ENCODE assay signal across 1 cellular context in genomic region chr1:112954945-112955677, GRCh38.
TF ChIP-seq lines count a peak whose summit lies in the region.

No MANE protein-coding gene starts in this region.

TF ChIP-seq in SK-N-SH, 30 proteins besides CTCF, POLR2A, EP300 and RAD21 (continued from another document):
- TF ChIP-seq REST (IDR thresholded peaks at IDR 0.05; ENCODE audit: low read depth, low read length), result no peak
- TF ChIP-seq POLR2AphosphoS5 (IDR thresholded peaks at IDR 0.05; ENCODE audit: low read depth, low read length), result no peak
- no peak; the same call in 1 of the 2 replicates for TF ChIP-seq MXI1 (IDR thresholded peaks at IDR 0.05; ENCODE audit: low read depth, low read length)
- TF ChIP-seq FOSL2 (IDR thresholded peaks at IDR 0.05; ENCODE audit: borderline replicate concordance, low read depth), result no peak
- TF ChIP-seq SMC3 (IDR thresholded peaks at IDR 0.05; ENCODE audit: low read depth, low read length), result no peak
- no peak for TF ChIP-seq MAX (IDR thresholded peaks at IDR 0.05; ENCODE audit: low read depth)
- no peak for TF ChIP-seq GATA2 (CRISPR knock-in tag; IDR thresholded peaks at IDR 0.05)
- peak; percentile 17; the same call in 1 of the 2 replicates for TF ChIP-seq SIN3A (IDR thresholded peaks at IDR 0.05; ENCODE audit: borderline replicate concordance, low read depth, low read length)
- TF ChIP-seq CHD2 (IDR thresholded peaks at IDR 0.05; ENCODE audit: low read length, partially characterized antibody), result no peak
- TF ChIP-seq EZH2phosphoT487 (IDR thresholded peaks at IDR 0.05; ENCODE audit: borderline replicate concordance, low read depth), result no peak
- TF ChIP-seq TCF12 (IDR thresholded peaks at IDR 0.05), result no peak
- no peak for TF ChIP-seq ZBTB33 (IDR thresholded peaks at IDR 0.05; ENCODE audit: borderline replicate concordance, low read depth)
- no peak for TF ChIP-seq ELF1 (IDR thresholded peaks at IDR 0.05)
- TF ChIP-seq USF1 (IDR thresholded peaks at IDR 0.05; ENCODE audit: borderline replicate concordance, low read depth), result no peak
- 0 out of 2 replicates have a peak, but pooled peaks have one; percentile 28 for TF ChIP-seq TAF1 (IDR thresholded peaks at IDR 0.05; ENCODE audit: borderline replicate concordance, low read depth, low read length)
- TF ChIP-seq NRF1 (IDR thresholded peaks at IDR 0.05; ENCODE audit: low read depth, low read length), result no peak
- no peak for TF ChIP-seq USF2 (IDR thresholded peaks at IDR 0.05; ENCODE audit: borderline replicate concordance, low read depth, low read length)
- no peak for TF ChIP-seq YY1 (IDR thresholded peaks at IDR 0.05; ENCODE audit: low read depth)
